ENCODE assay signal across 15 cellular contexts in genomic region chr17:80795090-80795609, GRCh38.
DNase-seq lines count a peak whose midpoint lies in the region; ATAC-seq and TF ChIP-seq lines count a peak whose summit lies in the region.
"Had no signal": no experiment of that assay in that cellular context is flagged by ENCODE, and none has a peak within 500 bp of the region (broad histone marks: within the 10 kb centered on the region; RNA-seq: fewer than 3 reads in every experiment).

No MANE protein-coding gene starts in this region.

- no peak for DNase-seq in stimulated activated naive CD8-positive, alpha-beta T cell treated with anti-CD3 and anti-CD28 coated beads, Interleukin-15, Interleukin-2, amounts not matched to agents 100 U/mL and 50 U/mL, for 24 hours
- DNase-seq in esophagus muscularis mucosa (ENCODE audit: extremely low spot score) (no peak), NCI-H1417 (lab: John Stamatoyannopoulos, UW) (no peak), NCI-H510A (lab: John Stamatoyannopoulos, UW) (no peak)
- DNase-seq: activated T-cell treated with anti-CD3 and anti-CD28 coated beads, Interleukin-2, amount 50 U/mL, for 48 hours; DMS79; GM23248; MM.1S had no signal

- intact Hi-C loops in esophagus muscularis mucosa (cut with DNase I) = no loop called here

- TF ChIP-seq CTCF in esophagus muscularis mucosa (IDR thresholded peaks at IDR 0.05) = no peak
- TF ChIP-seq CTCF in nephron (IDR thresholded peaks at IDR 0.05; ENCODE audit: unreplicated experiment in 3 of 3) = no peak

- TF ChIP-seq EP300 in esophagus muscularis mucosa (IDR thresholded peaks at IDR 0.05) = no peak

- peak overlapping the region; percentile 9 to 83 (median 48) for H3K27ac ChIP-seq in esophagus muscularis mucosa (replicated peaks in 1 of 4)
- H3K27ac ChIP-seq: GM23248, tibial artery had no signal

- H3K27ac Mint-ChIP-seq in stimulated activated naive CD8-positive, alpha-beta T cell treated with anti-CD3 and anti-CD28 coated beads, Interleukin-15, Interleukin-2, amounts not matched to agents 100 ng/mL and 50 ng/mL, for 24 hours = peak overlapping the region; percentile 28
- H3K27ac Mint-ChIP-seq in nephron = peak overlapping the region; percentile 80 to 97 (median 82)
- H3K27ac Mint-ChIP-seq: stimulated activated effector memory CD8-positive, alpha-beta T cell treated with anti-CD3 and anti-CD28 coated beads, Interleukin-12 subunit alpha, Interleukin-12 subunit beta, amount 100 ng/mL, for 72 hours had no signal

- WGBS in esophagus muscularis mucosa = 74% methylated on average over 12 of the region's 12 CpGs

- no peaks in the 10 kb centered on the region for H3K9me3 ChIP-seq in esophagus muscularis mucosa
- H3K9me3 ChIP-seq: tibial artery had no signal

- ATAC-seq in stimulated activated naive CD8-positive, alpha-beta T cell treated with anti-CD3 and anti-CD28 coated beads, Interleukin-15, Interleukin-2, amounts not matched to agents 100 U/mL and 50 U/mL, for 24 hours = no peak
- no peak for ATAC-seq in HG03159 (IDR thresholded peaks at IDR 0.05; ENCODE audit: unreplicated experiment)
- ATAC-seq: GM12878; stimulated activated effector memory CD8-positive, alpha-beta T cell treated with anti-CD3 and anti-CD28 coated beads, Interleukin-12 subunit alpha, Interleukin-12 subunit beta, amount 100 ng/mL, for 72 hours had no signal

- peaks cover 71% of the 10 kb centered on the region for H3K36me3 Mint-ChIP-seq in stimulated activated naive CD8-positive, alpha-beta T cell treated with anti-CD3 and anti-CD28 coated beads, Interleukin-15, Interleukin-2, amounts not matched to agents 100 ng/mL and 50 ng/mL, for 24 hours (ENCODE audit: low read depth)
- peaks cover 19% of the 10 kb centered on the region for H3K36me3 Mint-ChIP-seq in nephron (ENCODE audit: low read depth)

- no peaks in the 10 kb centered on the region for H3K9me3 Mint-ChIP-seq in stimulated activated naive CD8-positive, alpha-beta T cell treated with anti-CD3 and anti-CD28 coated beads, Interleukin-15, Interleukin-2, amounts not matched to agents 100 ng/mL and 50 ng/mL, for 24 hours
- H3K9me3 Mint-ChIP-seq in nephron = no peaks in the 10 kb centered on the region
- H3K9me3 Mint-ChIP-seq: stimulated activated effector memory CD8-positive, alpha-beta T cell treated with anti-CD3 and anti-CD28 coated beads, Interleukin-12 subunit alpha, Interleukin-12 subunit beta, amount 100 ng/mL, for 72 hours had no signal

- no peaks in the 10 kb centered on the region for H3K27me3 Mint-ChIP-seq in stimulated activated naive CD8-positive, alpha-beta T cell treated with anti-CD3 and anti-CD28 coated beads, Interleukin-15, Interleukin-2, amounts not matched to agents 100 ng/mL and 50 ng/mL, for 24 hours
- H3K27me3 Mint-ChIP-seq in nephron (ENCODE audit: low read depth) = no peaks in the 10 kb centered on the region

- H3K36me3 ChIP-seq in esophagus muscularis mucosa = peaks cover 0 to 6% (median 2%) of the 10 kb centered on the region in 4 donors
- H3K36me3 ChIP-seq: tibial artery had no signal

- H3K27me3 ChIP-seq in esophagus muscularis mucosa = no peaks in the 10 kb centered on the region
- H3K27me3 ChIP-seq: tibial artery had no signal

- TF ChIP-seq POLR2A in esophagus muscularis mucosa (IDR thresholded peaks at IDR 0.05; ENCODE audit: low read depth) = no peak

- H3K4me1 ChIP-seq in esophagus muscularis mucosa = peaks cover 17 to 65% (median 58%) of the 10 kb centered on the region in 4 donors

- no peak overlapping the region for H3K4me3 ChIP-seq in esophagus muscularis mucosa
- H3K4me3 ChIP-seq: GM12878, GM23248, lung, tibial artery had no signal

- peaks cover 58% of the 10 kb centered on the region for H3K4me1 Mint-ChIP-seq in stimulated activated naive CD8-positive, alpha-beta T cell treated with anti-CD3 and anti-CD28 coated beads, Interleukin-15, Interleukin-2, amounts not matched to agents 100 ng/mL and 50 ng/mL, for 24 hours (ENCODE audit: low read depth)
- H3K4me1 Mint-ChIP-seq in nephron = peaks cover 72% of the 10 kb centered on the region

- H3K4me3 Mint-ChIP-seq in stimulated activated naive CD8-positive, alpha-beta T cell treated with anti-CD3 and anti-CD28 coated beads, Interleukin-15, Interleukin-2, amounts not matched to agents 100 ng/mL and 50 ng/mL, for 24 hours = no peak overlapping the region
- H3K4me3 Mint-ChIP-seq in nephron = peak overlapping the region in 2 of 3 experiments; percentile 11 to 25
- H3K4me3 Mint-ChIP-seq: stimulated activated effector memory CD8-positive, alpha-beta T cell treated with anti-CD3 and anti-CD28 coated beads, Interleukin-12 subunit alpha, Interleukin-12 subunit beta, amount 100 ng/mL, for 72 hours had no signal
